ENCODE assay signal across 20 cellular contexts in genomic region chr6:35071347-35071994, GRCh38.
DNase-seq lines count a peak whose midpoint lies in the region; ATAC-seq and TF ChIP-seq lines count a peak whose summit lies in the region.
"Had no signal": no experiment of that assay in that cellular context is flagged by ENCODE, and none has a peak within 500 bp of the region (broad histone marks: within the 10 kb centered on the region; RNA-seq: fewer than 3 reads in every experiment).

No MANE protein-coding gene starts in this region.

- no peak overlapping the region for H4K91ac ChIP-seq in trophoblast cell (ENCODE audit: low read depth, low read length)

- H3K79me1 ChIP-seq in trophoblast cell (ENCODE audit: low read length), result peaks cover 4% of the 10 kb centered on the region

- H3K4me1 ChIP-seq in GM23338 (ENCODE audit: insufficient read depth) (peaks cover 26% of the 10 kb centered on the region), gastroesophageal sphincter (peaks cover 0 to 59% (median 3%) of the 10 kb centered on the region in 3 donors), trophoblast cell (ENCODE audit: control insufficient read depth in 1 of 2, insufficient read depth in 2 of 2, low read length in 2 of 2) (peaks cover 11 to 23% of the 10 kb centered on the region in 2 experiments)

- H2BK5ac ChIP-seq in trophoblast cell (ENCODE audit: low read depth, low read length, poor library complexity), result no peak overlapping the region

- H2AFZ ChIP-seq in GM23338 (no peak overlapping the region), trophoblast cell (ENCODE audit: insufficient read depth, low read length, poor library complexity) (no peak overlapping the region)

- no peak overlapping the region for H2AK5ac ChIP-seq in trophoblast cell (ENCODE audit: low read length)

- H3K27me3 ChIP-seq in GM23338 (ENCODE audit: insufficient read depth) (no peaks in the 10 kb centered on the region), gastroesophageal sphincter (no peaks in the 10 kb centered on the region), trophoblast cell (ENCODE audit: insufficient read depth, low read length) (no peaks in the 10 kb centered on the region)

- H3K4me3 Mint-ChIP-seq in GM23338, result peak overlapping the region; percentile 32; the same call in 2 of the 3 replicates
- H3K4me3 Mint-ChIP-seq: activated CD8-positive, alpha-beta T cell treated with anti-CD3 and anti-CD28 coated beads for 36 hours; activated T-helper 17 cell treated with anti-CD3 and anti-CD28 coated beads, Interleukin-2, amount 50 U/mL, for 72 hours; CD4-positive, alpha-beta T cell; naive thymus-derived CD8-positive, alpha-beta T cell; T-helper 2 cell treated with Interferon-gamma antibody and Interleukin-4, amounts not matched to agents 5 μg/mL and 100 μg/mL, for 36 hours had no signal

- H3K4ac ChIP-seq in trophoblast cell (ENCODE audit: low read depth, low read length), result no peak overlapping the region

- H2BK12ac ChIP-seq in trophoblast cell (ENCODE audit: low read length), result no peak overlapping the region

- H3K9me3 ChIP-seq in gastroesophageal sphincter (no peaks in the 10 kb centered on the region), trophoblast cell (ENCODE audit: insufficient read depth, low read depth, low read length) (peaks cover 2% of the 10 kb centered on the region)

- H3K9me2 ChIP-seq in GM23338 (ENCODE audit: insufficient read depth), result no peaks in the 10 kb centered on the region

- no peak overlapping the region for H2BK120ac ChIP-seq in trophoblast cell (ENCODE audit: insufficient read depth, low read length, poor library complexity)

- no peak overlapping the region for H3K18ac ChIP-seq in trophoblast cell (ENCODE audit: low read length)

- no peaks in the 10 kb centered on the region for H4K20me1 ChIP-seq in GM23338 (replicated peaks; ENCODE audit: insufficient read depth)

- DNase-seq in GM23338 (ENCODE audit: low spot score) (peak; percentile 66), RPMI7951 (ENCODE audit: low read depth) (peak; percentile 26), trophoblast cell (no peak), AG20443 (ENCODE audit: low spot score) (no peak), DMS153 treated with DMSO at 0.1 percent for 48 hours (lab: John Stamatoyannopoulos, UW; ENCODE audit: unreplicated experiment) (no peak), NCI-H1105 (lab: John Stamatoyannopoulos, UW) (no peak)
- DNase-seq: activated CD8-positive, alpha-beta T cell treated with anti-CD3 and anti-CD28 coated beads for 36 hours; activated naive CD4-positive, alpha-beta T cell treated with anti-CD3 and anti-CD28 coated beads, Interleukin-2, amount 50 U/mL, for 16 hours; CD4-positive, alpha-beta T cell; MM.1S; naive thymus-derived CD8-positive, alpha-beta T cell; NCI-H2029; NCI-H226; NCI-H526 treated with DMSO at 0.1 percent for 48 hours; SHP77; stimulated activated naive CD8-positive, alpha-beta T cell treated with anti-CD3 and anti-CD28 coated beads, Interleukin-15, Interleukin-2, amounts not matched to agents 100 U/mL and 50 U/mL, for 24 hours had no signal

- TF ChIP-seq CTCF in GM23338 (conservative IDR thresholded peaks at IDR 0.05; ENCODE audit: low read depth in 2 of 2) (no peak), gastroesophageal sphincter (IDR thresholded peaks at IDR 0.05) (no peak)

- peaks cover 16% of the 10 kb centered on the region for H3K27me3 Mint-ChIP-seq in GM23338 (ENCODE audit: insufficient read depth, low read depth, poor library complexity)
- H3K27me3 Mint-ChIP-seq: activated CD8-positive, alpha-beta T cell treated with anti-CD3 and anti-CD28 coated beads for 36 hours; activated T-helper 17 cell treated with anti-CD3 and anti-CD28 coated beads, Interleukin-2, amount 50 U/mL, for 72 hours; CD4-positive, alpha-beta T cell; naive thymus-derived CD8-positive, alpha-beta T cell had no signal

- ATAC-seq in GM23338 (peak; percentile 84), gastroesophageal sphincter (no peak)
- ATAC-seq: activated CD8-positive, alpha-beta T cell treated with anti-CD3 and anti-CD28 coated beads for 36 hours; activated T-helper 17 cell treated with anti-CD3 and anti-CD28 coated beads, Interleukin-2, amount 50 U/mL, for 72 hours; naive thymus-derived CD8-positive, alpha-beta T cell had no signal

- no peak overlapping the region for H3K23ac ChIP-seq in trophoblast cell (ENCODE audit: low read length)

- H3K9ac ChIP-seq in trophoblast cell (ENCODE audit: low read length), result no peak overlapping the region

- H3K4me3 ChIP-seq in GM23338 (no peak overlapping the region), gastroesophageal sphincter (no peak overlapping the region), trophoblast cell (ENCODE audit: low read depth, low read length) (no peak overlapping the region)

- H3K36me3 ChIP-seq in GM23338 (ENCODE audit: insufficient read depth) (no peaks in the 10 kb centered on the region), gastroesophageal sphincter (peaks cover 0 to 94% of the 10 kb centered on the region in 2 donors), trophoblast cell (ENCODE audit: control insufficient read depth in 1 of 2, insufficient read depth in 2 of 2, low read length in 2 of 2) (peaks cover 73 to 78% of the 10 kb centered on the region in 2 experiments)

- WGBS in gastroesophageal sphincter (ENCODE audit: low coverage in 1 of 2), 2 donors, result 60 to 90% methylated on average over 6 to 8 of the region's 12 CpGs
- WGBS in trophoblast cell (ENCODE audit: extremely low coverage, insufficient coverage, insufficient read length), result no CpG with 5 or more reads among the region's 12 CpGs

- H3K4me2 ChIP-seq in GM23338, result peak overlapping the region; percentile 49
- H3K4me2 ChIP-seq in trophoblast cell (ENCODE audit: low read length), result no peak overlapping the region

- TF ChIP-seq POLR2A in gastroesophageal sphincter (IDR thresholded peaks at IDR 0.05), result no peak

- no peaks in the 10 kb centered on the region for H3F3A ChIP-seq in GM23338 (replicated peaks; ENCODE audit: low read depth)

- no peak overlapping the region for H3K14ac ChIP-seq in trophoblast cell (ENCODE audit: low read length)

- no peaks in the 10 kb centered on the region for H3K9me3 Mint-ChIP-seq in GM23338
- H3K9me3 Mint-ChIP-seq: activated CD8-positive, alpha-beta T cell treated with anti-CD3 and anti-CD28 coated beads for 36 hours; activated T-helper 17 cell treated with anti-CD3 and anti-CD28 coated beads, Interleukin-2, amount 50 U/mL, for 72 hours; CD4-positive, alpha-beta T cell; naive thymus-derived CD8-positive, alpha-beta T cell; T-helper 2 cell treated with Interferon-gamma antibody and Interleukin-4, amounts not matched to agents 5 μg/mL and 100 μg/mL, for 36 hours had no signal

- H3K79me2 ChIP-seq in GM23338 (replicated peaks; ENCODE audit: insufficient read depth), result no peaks in the 10 kb centered on the region
- H3K79me2 ChIP-seq in trophoblast cell (ENCODE audit: control insufficient read depth, insufficient read depth, low read length, poor library complexity), result peaks cover 1% of the 10 kb centered on the region

- peaks cover 48% of the 10 kb centered on the region for H3K4me1 Mint-ChIP-seq in GM23338
- H3K4me1 Mint-ChIP-seq: activated T-helper 17 cell treated with anti-CD3 and anti-CD28 coated beads, Interleukin-2, amount 50 U/mL, for 72 hours had no signal

- no peak overlapping the region for H4K8ac ChIP-seq in trophoblast cell (ENCODE audit: low read depth, low read length)

- no peak for TF ChIP-seq EP300 in gastroesophageal sphincter (IDR thresholded peaks at IDR 0.05)

- no peak overlapping the region for H4K12ac ChIP-seq in trophoblast cell (ENCODE audit: low read depth, low read length)

- peaks cover 11% of the 10 kb centered on the region; the same call in 2 of the 3 replicates for H3K36me3 Mint-ChIP-seq in GM23338 (ENCODE audit: low read depth)

- peak overlapping the region; percentile 65; the same call in 1 of the 2 replicates for H3K27ac ChIP-seq in GM23338 (ENCODE audit: low read depth)
- H3K27ac ChIP-seq in gastroesophageal sphincter, result peak overlapping the region in 3 of 4 donors; percentile 22 to 60 (median 37)
- peak overlapping the region; percentile 30 for H3K27ac ChIP-seq in trophoblast cell (ENCODE audit: low read depth, low read length)
- H3K27ac ChIP-seq: HL-60 had no signal

- H3K27ac Mint-ChIP-seq in GM23338, result peak overlapping the region; percentile 84
- H3K27ac Mint-ChIP-seq: activated CD8-positive, alpha-beta T cell treated with anti-CD3 and anti-CD28 coated beads for 36 hours; activated T-helper 17 cell treated with anti-CD3 and anti-CD28 coated beads, Interleukin-2, amount 50 U/mL, for 72 hours; CD4-positive, alpha-beta T cell; T-helper 2 cell treated with Interferon-gamma antibody and Interleukin-4, amounts not matched to agents 5 μg/mL and 100 μg/mL, for 36 hours had no signal

TF ChIP-seq in GM23338, 12 proteins besides CTCF, POLR2A, EP300 and RAD21 (continues in another document):
- TF ChIP-seq ETS1 (IDR thresholded peaks at IDR 0.05) (no peak), ZNF331 (CRISPR knock-in tag; IDR thresholded peaks at IDR 0.05; ENCODE audit: low read depth) (no peak), JUNB (IDR thresholded peaks at IDR 0.05; ENCODE audit: unreplicated experiment) (no peak), CREB1 (CRISPR knock-in tag; IDR thresholded peaks at IDR 0.05; ENCODE audit: low read depth) (peak; percentile 31; the same call in 1 of the 2 replicates)

Comparison
In these comparisons a context has a peak if more than half of its experiments do, and no peak if none do; other contexts are left out.
1. DNase-seq: peak in GM23338 (single experiment) and RPMI7951 (single experiment); none in trophoblast cell (0 of 2), AG20443 (single experiment), DMS153 treated with DMSO at 0.1 percent for 48 hours (single experiment) and NCI-H1105 (single experiment).
2. Peak in every context shown above with its lines, with median percentiles within 50 percentile points of each other: H3K27ac ChIP-seq.